Comparison of ENCODE assay signal across 1 cellular context in genomic region chr14:67977468-67978034, GRCh38.
A peak's percentile ranks its signal among the peaks of the same experiment; 100 is the strongest.
TF ChIP-seq lines count a peak whose summit lies in the region.

No MANE protein-coding gene starts in this region.

TF ChIP-seq in HEK293, 187 proteins besides CTCF, POLR2A, EP300 and RAD21 (continued from another document):
- TF ChIP-seq PRDM4 (tag by site-specific recombination; IDR thresholded peaks at IDR 0.05) (peak; percentile 45; the same call in 1 of the 2 replicates), ZNF521 (tag by site-specific recombination; IDR thresholded peaks at IDR 0.05) (no peak), YY2 (tag by site-specific recombination; IDR thresholded peaks at IDR 0.05) (no peak), FEZF1 (tag by site-specific recombination; IDR thresholded peaks at IDR 0.05) (peak; percentile 58), OSR2 (tag by site-specific recombination; IDR thresholded peaks at IDR 0.05) (peak; percentile 36; the same call in 1 of the 2 replicates)
